Comparison of ENCODE assay signal across 11 cellular contexts in the genomic region with DNA sequence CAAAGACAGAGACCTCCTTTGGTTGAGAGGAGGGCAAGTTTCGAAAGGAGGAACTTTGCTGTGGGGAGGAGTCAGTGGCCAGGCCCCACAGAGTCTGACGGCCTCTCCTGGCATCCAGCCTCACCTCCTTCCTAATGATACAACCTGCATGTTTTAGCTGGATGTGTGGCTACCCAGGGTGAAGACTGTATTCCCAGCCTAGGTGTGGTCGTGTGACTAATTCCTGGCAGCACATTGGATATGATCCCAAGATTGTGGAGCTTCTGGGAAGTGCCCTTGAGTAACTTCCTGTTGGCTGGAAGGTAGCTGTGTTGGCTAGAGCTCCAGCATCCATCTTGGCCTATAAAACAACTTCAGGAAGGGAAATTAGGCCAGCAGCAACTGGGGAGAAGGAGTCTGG. TPM values are rescaled to one million over a fixed set of nuclear protein-coding genes. Genes with fewer than 3 reads are reported as not detected.
A peak's percentile ranks its signal among the peaks of the same experiment; 100 is the strongest.
DNase-seq lines count a peak whose midpoint lies in the region; ATAC-seq, FAIRE-seq and TF ChIP-seq lines count a peak whose summit lies in the region.
"Had no signal": no experiment of that assay in that cellular context is flagged by ENCODE, and none has a peak within 500 bp of the region (broad histone marks: within the 10 kb centered on the region; RNA-seq: fewer than 3 reads in every experiment).

No MANE protein-coding gene starts in this region.

- H3K4me3 ChIP-seq in bronchial epithelial cell (ENCODE audit: low read depth, low read length): no peak overlapping the region
- no peak overlapping the region for H3K4me3 ChIP-seq in effector memory CD4-positive, alpha-beta T cell (ENCODE audit: insufficient read depth, low read depth, low read length, poor library complexity, severe bottlenecking)

- CTCF ChIA-PET in activated CD4-positive, alpha-beta memory T cell treated with anti-CD3 and anti-CD28 coated beads, Interleukin-2, amount 10 ng/mL, durations not matched to agents 7 days and 5 days (lab: Charles Lee): no interaction called here
- CTCF ChIA-PET in activated CD4-positive, alpha-beta memory T cell treated with anti-CD3 and anti-CD28 coated beads for 36 hours (lab: Charles Lee): no interaction called here

- no peaks in the 10 kb centered on the region for H3K27me3 ChIP-seq in bronchial epithelial cell (ENCODE audit: control insufficient read depth, insufficient read depth, low read length)
- H3K27me3 ChIP-seq in effector memory CD4-positive, alpha-beta T cell (replicated peaks; ENCODE audit: control insufficient read depth, insufficient read depth, low read length, poor library complexity, severe bottlenecking): no peaks in the 10 kb centered on the region

- H3K27ac Mint-ChIP-seq in activated CD4-positive, alpha-beta memory T cell treated with anti-CD3 and anti-CD28 coated beads, Interleukin-2, amount 10 ng/mL, durations not matched to agents 7 days and 5 days: no peak overlapping the region
- H3K27ac Mint-ChIP-seq in activated CD4-positive, alpha-beta memory T cell treated with anti-CD3 and anti-CD28 coated beads for 36 hours: no peak overlapping the region

- no peaks in the 10 kb centered on the region for H3K36me3 Mint-ChIP-seq in activated CD4-positive, alpha-beta memory T cell treated with anti-CD3 and anti-CD28 coated beads, Interleukin-2, amount 10 ng/mL, durations not matched to agents 7 days and 5 days (ENCODE audit: low read depth)
- H3K36me3 Mint-ChIP-seq in activated CD4-positive, alpha-beta memory T cell treated with anti-CD3 and anti-CD28 coated beads for 36 hours: no peaks in the 10 kb centered on the region

- no peak for ATAC-seq in GM19467 (IDR thresholded peaks at IDR 0.05; ENCODE audit: unreplicated experiment)

- no peak overlapping the region for H3K4me3 Mint-ChIP-seq in activated CD4-positive, alpha-beta memory T cell treated with anti-CD3 and anti-CD28 coated beads, Interleukin-2, amount 10 ng/mL, durations not matched to agents 7 days and 5 days
- no peak overlapping the region for H3K4me3 Mint-ChIP-seq in activated CD4-positive, alpha-beta memory T cell treated with anti-CD3 and anti-CD28 coated beads for 36 hours

- POLR2A ChIA-PET in activated CD4-positive, alpha-beta memory T cell treated with anti-CD3 and anti-CD28 coated beads, Interleukin-2, amount 10 ng/mL, durations not matched to agents 7 days and 5 days (lab: Charles Lee): no interaction called here
- POLR2A ChIA-PET in activated CD4-positive, alpha-beta memory T cell treated with anti-CD3 and anti-CD28 coated beads for 36 hours (lab: Charles Lee): no interaction called here

- no peak overlapping the region for H3K27ac ChIP-seq in effector memory CD4-positive, alpha-beta T cell (ENCODE audit: insufficient read depth, low read length, poor library complexity, severe bottlenecking)

- peaks cover 3% of the 10 kb centered on the region for H3K4me1 Mint-ChIP-seq in activated CD4-positive, alpha-beta memory T cell treated with anti-CD3 and anti-CD28 coated beads, Interleukin-2, amount 10 ng/mL, durations not matched to agents 7 days and 5 days
- no peaks in the 10 kb centered on the region for H3K4me1 Mint-ChIP-seq in activated CD4-positive, alpha-beta memory T cell treated with anti-CD3 and anti-CD28 coated beads for 36 hours (ENCODE audit: low read depth)

- FAIRE-seq in bronchial epithelial cell (lab: Jason Lieb, UNC): peak; percentile 28
- FAIRE-seq: A204.1 had no signal

- DNase-seq in activated CD4-positive, alpha-beta memory T cell treated with anti-CD3 and anti-CD28 coated beads, Interleukin-2, amount 10 ng/mL, durations not matched to agents 7 days and 5 days: peak; percentile 0
- no peak for DNase-seq in activated CD4-positive, alpha-beta memory T cell treated with anti-CD3 and anti-CD28 coated beads for 36 hours
- peak; percentile 99 for DNase-seq in bronchial epithelial cell (ENCODE audit: low read depth)
- peak; percentile 98 for DNase-seq in kidney tubule cell (ENCODE audit: low spot score)
- DNase-seq in ureter (ENCODE audit: low spot score): peak; percentile 46
- DNase-seq in effector memory CD4-positive, alpha-beta T cell: no peak
- no peak for DNase-seq in activated naive CD4-positive, alpha-beta T cell treated with Interleukin-2 at 50 U/mL for 16 hours
- DNase-seq: NCI-H1092, occipital lobe had no signal

- H3K27me3 Mint-ChIP-seq in activated CD4-positive, alpha-beta memory T cell treated with anti-CD3 and anti-CD28 coated beads, Interleukin-2, amount 10 ng/mL, durations not matched to agents 7 days and 5 days: no peaks in the 10 kb centered on the region
- no peaks in the 10 kb centered on the region for H3K27me3 Mint-ChIP-seq in activated CD4-positive, alpha-beta memory T cell treated with anti-CD3 and anti-CD28 coated beads for 36 hours

- no peaks in the 10 kb centered on the region for H3K4me1 ChIP-seq in effector memory CD4-positive, alpha-beta T cell (ENCODE audit: control insufficient read depth, insufficient read depth, low read length, poor library complexity, severe bottlenecking)

- H3K9me3 ChIP-seq in effector memory CD4-positive, alpha-beta T cell (ENCODE audit: control insufficient read depth, low read length): no peaks in the 10 kb centered on the region

- no peak for TF ChIP-seq CTCF in bronchial epithelial cell (IDR thresholded peaks at IDR 0.05; ENCODE audit: insufficient read depth, low read length, severe bottlenecking)

- intact Hi-C loops in activated CD4-positive, alpha-beta memory T cell treated with anti-CD3 and anti-CD28 coated beads for 36 hours (cut with micrococcal nuclease): no loop called here

- no peaks in the 10 kb centered on the region for H3K36me3 ChIP-seq in bronchial epithelial cell (ENCODE audit: control insufficient read depth, insufficient read depth, low read length)
- H3K36me3 ChIP-seq in effector memory CD4-positive, alpha-beta T cell (ENCODE audit: control insufficient read depth, insufficient read depth, low read length): no peaks in the 10 kb centered on the region

- peaks cover 8% of the 10 kb centered on the region for H3K9me3 Mint-ChIP-seq in activated CD4-positive, alpha-beta memory T cell treated with anti-CD3 and anti-CD28 coated beads, Interleukin-2, amount 10 ng/mL, durations not matched to agents 7 days and 5 days
- no peaks in the 10 kb centered on the region for H3K9me3 Mint-ChIP-seq in activated CD4-positive, alpha-beta memory T cell treated with anti-CD3 and anti-CD28 coated beads for 36 hours

RNA-seq across cellular contexts. Expression of gene LPCAT1, which starts 19.0 kb away (rescaled TPM):
- 10 to 100 TPM; 68.7 to 71.4 TPM for total RNA-seq in activated CD4-positive, alpha-beta memory T cell treated with anti-CD3 and anti-CD28 coated beads, Interleukin-2, amount 10 ng/mL, durations not matched to agents 7 days and 5 days
- total RNA-seq in activated CD4-positive, alpha-beta memory T cell treated with anti-CD3 and anti-CD28 coated beads for 36 hours: 10 to 100 TPM; 48.4 to 51.4 TPM
- total RNA-seq in bronchial epithelial cell (18.8 and 25.3 TPM in 2 replicates), ureter (48.0 TPM)

Comparison
In these comparisons a context has a peak if more than half of its experiments do, and no peak if none do; other contexts are left out.
1. DNase-seq: peak in activated CD4-positive, alpha-beta memory T cell treated with anti-CD3 and anti-CD28 coated beads, Interleukin-2, amount 10 ng/mL, durations not matched to agents 7 days and 5 days (single experiment), bronchial epithelial cell (single experiment), kidney tubule cell (single experiment) and ureter (single experiment); none in activated CD4-positive, alpha-beta memory T cell treated with anti-CD3 and anti-CD28 coated beads for 36 hours (single experiment), effector memory CD4-positive, alpha-beta T cell (0 of 3) and activated naive CD4-positive, alpha-beta T cell treated with Interleukin-2 at 50 U/mL for 16 hours (single experiment).